ENCODE assay signal across 8 cellular contexts in genomic region chr13:52599037-52599852, GRCh38. TPM values are rescaled to one million over a fixed set of nuclear protein-coding genes. Genes with fewer than 3 reads are reported as not detected.
A peak's percentile ranks its signal among the peaks of the same experiment; 100 is the strongest.
DNase-seq lines count a peak whose midpoint lies in the region; ATAC-seq lines count a peak whose summit lies in the region.

No MANE protein-coding gene starts in this region.

- H3K9ac ChIP-seq in HUES64 (ENCODE audit: low read depth, low read length) (peak overlapping the region; percentile 93), skeletal muscle tissue (ENCODE audit: low read depth in 1 of 3, low read length in 3 of 3) (peak overlapping the region; percentile 68 to 90 (median 72))

- H3K4me3 Mint-ChIP-seq in activated naive CD8-positive, alpha-beta T cell treated with anti-CD3 and anti-CD28 coated beads for 36 hours, result peak overlapping the region; percentile 66

- H2AFZ ChIP-seq in ACC112 (ENCODE audit: low read length, unreplicated experiment), result peak overlapping the region; percentile 37

- peaks cover 7% of the 10 kb centered on the region for H3K4me1 Mint-ChIP-seq in activated naive CD8-positive, alpha-beta T cell treated with anti-CD3 and anti-CD28 coated beads for 36 hours

- H3K36me3 ChIP-seq in ACC112 (ENCODE audit: insufficient read depth, low read length) (no peaks in the 10 kb centered on the region), HUES64 (ENCODE audit: insufficient read depth, low read length) (no peaks in the 10 kb centered on the region), skeletal muscle tissue (ENCODE audit: control insufficient read depth in 3 of 3, insufficient read depth in 3 of 3, low read length in 3 of 3) (no peaks in the 10 kb centered on the region)

- H3K4me3 ChIP-seq in ACC112 (ENCODE audit: low read depth, low read length), result peak overlapping the region; percentile 91
- peak overlapping the region; percentile 74 for H3K4me3 ChIP-seq in HUES64 (ENCODE audit: low read length)
- peak overlapping the region; percentile 80 to 87 (median 81) for H3K4me3 ChIP-seq in skeletal muscle tissue (ENCODE audit: low read length in 3 of 3)

- no peaks in the 10 kb centered on the region for H3K36me3 Mint-ChIP-seq in activated naive CD8-positive, alpha-beta T cell treated with anti-CD3 and anti-CD28 coated beads for 36 hours

- H3K79me2 ChIP-seq in ACC112 (ENCODE audit: control insufficient read depth, insufficient read depth, low read length, unreplicated experiment), result peaks cover 3% of the 10 kb centered on the region

- H3K9me3 Mint-ChIP-seq in activated naive CD8-positive, alpha-beta T cell treated with anti-CD3 and anti-CD28 coated beads for 36 hours, result no peaks in the 10 kb centered on the region

- H3K27me3 ChIP-seq in ACC112 (ENCODE audit: insufficient read depth, low read length) (no peaks in the 10 kb centered on the region), HUES64 (ENCODE audit: insufficient read depth, low read length) (no peaks in the 10 kb centered on the region), skeletal muscle tissue (ENCODE audit: control insufficient read depth in 3 of 3, insufficient read depth in 3 of 3, low read length in 3 of 3) (no peaks in the 10 kb centered on the region)

- H3K4me1 ChIP-seq in ACC112 (ENCODE audit: control insufficient read depth, insufficient read depth, low read length, unreplicated experiment) (peaks cover 6% of the 10 kb centered on the region), HUES64 (ENCODE audit: insufficient read depth, low read length) (peaks cover 10% of the 10 kb centered on the region), skeletal muscle tissue (ENCODE audit: control insufficient read depth in 3 of 3, insufficient read depth in 3 of 3, low read length in 3 of 3) (peaks cover 7 to 14% (median 10%) of the 10 kb centered on the region in 3 donors)

- H3K27me3 Mint-ChIP-seq in activated naive CD8-positive, alpha-beta T cell treated with anti-CD3 and anti-CD28 coated beads for 36 hours, result peaks cover 45% of the 10 kb centered on the region

- DNase-seq in activated naive CD8-positive, alpha-beta T cell treated with anti-CD3 and anti-CD28 coated beads for 36 hours, result no peak
- DNase-seq in hepatic stellate cell (ENCODE audit: low spot score), result peak; percentile 14
- DNase-seq in hippocampal formation (lab: John Stamatoyannopoulos, UW), result no peak

- H3K27ac ChIP-seq in ACC112 (ENCODE audit: low read depth, low read length) (peak overlapping the region; percentile 72), HUES64 (ENCODE audit: low read depth, low read length) (peak overlapping the region; percentile 51; the same call in 1 of the 2 replicates), skeletal muscle tissue (ENCODE audit: low read depth, low read length) (peak overlapping the region; percentile 41)

- H3K9me3 ChIP-seq in HUES64 (ENCODE audit: insufficient read depth, low read depth, low read length) (no peaks in the 10 kb centered on the region), skeletal muscle tissue (ENCODE audit: control insufficient read depth in 3 of 3, low read length in 3 of 3) (no peaks in the 10 kb centered on the region)

- ATAC-seq in GM18909 (IDR thresholded peaks at IDR 0.05; ENCODE audit: poor library complexity, unreplicated experiment) (peak; percentile 25), GM18520 (IDR thresholded peaks at IDR 0.05; ENCODE audit: unreplicated experiment) (no peak)

- no peak overlapping the region for H3K27ac Mint-ChIP-seq in activated naive CD8-positive, alpha-beta T cell treated with anti-CD3 and anti-CD28 coated beads for 36 hours

- WGBS in HUES64, result 45% methylated on average over 12 of the region's 13 CpGs

RNA-seq across cellular contexts. Expression of gene HNRNPA1L2, which starts 43.0 kb away (rescaled TPM):
- polyA plus RNA-seq in HUES64 (2013, experiment 1 of 2), result 7.9 TPM
- polyA plus RNA-seq in HUES64 (2013, experiment 2 of 2), result 8.9 TPM
- total RNA-seq in activated naive CD8-positive, alpha-beta T cell treated with anti-CD3 and anti-CD28 coated beads for 36 hours, result 10 to 100 TPM; 11.2 to 11.6 TPM
- total RNA-seq in skeletal muscle tissue, result 1.6 TPM

RNA-seq across cellular contexts. Expression of gene SUGT1, which starts 53.4 kb away (rescaled TPM):
- 70.9 TPM for polyA plus RNA-seq in HUES64 (2013, experiment 1 of 2)
- polyA plus RNA-seq in HUES64 (2013, experiment 2 of 2), result 70.9 TPM
- total RNA-seq in activated naive CD8-positive, alpha-beta T cell treated with anti-CD3 and anti-CD28 coated beads for 36 hours, result 10 to 100 TPM; 63.6 TPM
- 30.3 TPM for total RNA-seq in skeletal muscle tissue
